19 cellular contexts compared by ENCODE assay signal in genomic region chr20:23231561-23232218, GRCh38.
DNase-seq lines count a peak whose midpoint lies in the region; ATAC-seq and TF ChIP-seq lines count a peak whose summit lies in the region.
"Had no signal": no experiment of that assay in that cellular context is flagged by ENCODE, and none has a peak within 500 bp of the region (broad histone marks: within the 10 kb centered on the region; RNA-seq: fewer than 3 reads in every experiment).

No MANE protein-coding gene starts in this region.

- WGBS in hepatocyte (ENCODE audit: low lambda C conversion rate, missing lambda C conversion rate), result 85% methylated on average over 5 of the region's 6 CpGs

- no peaks in the 10 kb centered on the region for H3K27me3 ChIP-seq in hepatocyte

- in situ Hi-C loops in astrocyte of the spinal cord (cut with HindIII; ENCODE audit: low sequenced_read_pairs), result no loop called here

- DNase-seq in AG20443 (ENCODE audit: low spot score) (peak; percentile 73), HS-5 (ENCODE audit: low read depth) (peak; percentile 38), astrocyte of the spinal cord (ENCODE audit: low read depth, low spot score) (peak; percentile 18), hepatocyte (ENCODE audit: low spot score) (no peak), sciatic nerve (ENCODE audit: low spot score) (no peak), T-cell (no peak)
- no peak for DNase-seq in stimulated activated naive CD4-positive, alpha-beta T cell (lab: John Stamatoyannopoulos, UW)
- no peak for DNase-seq in activated CD4-positive, alpha-beta memory T cell treated with anti-CD3 and anti-CD28 coated beads, Interleukin-2, amount 10 ng/mL, durations not matched to agents 7 days and 5 days
- DNase-seq: activated naive CD8-positive, alpha-beta T cell treated with anti-CD3 and anti-CD28 coated beads, Interleukin-2, amount 50 U/mL, for 24 hours; central memory CD4-positive, alpha-beta T cell; GF-D8; GOT3; immature natural killer cell; NCI-H1930; NCI-H524; nephron progenitor cell; WERI-Rb-1 had no signal

- CTCF ChIA-PET in T-cell (lab: Charles Lee), result no interaction called here
- CTCF ChIA-PET in activated CD4-positive, alpha-beta memory T cell treated with anti-CD3 and anti-CD28 coated beads, Interleukin-2, amount 10 ng/mL, durations not matched to agents 7 days and 5 days (lab: Charles Lee), result no interaction called here

- peaks cover 0 to 20% (median 11%) of the 10 kb centered on the region in 3 donors for H3K9me3 Mint-ChIP-seq in T-cell
- H3K9me3 Mint-ChIP-seq in activated CD4-positive, alpha-beta memory T cell treated with anti-CD3 and anti-CD28 coated beads, Interleukin-2, amount 10 ng/mL, durations not matched to agents 7 days and 5 days, result peaks cover 5% of the 10 kb centered on the region

- POLR2A ChIA-PET in T-cell (lab: Charles Lee), result no interaction called here
- POLR2A ChIA-PET in activated CD4-positive, alpha-beta memory T cell treated with anti-CD3 and anti-CD28 coated beads, Interleukin-2, amount 10 ng/mL, durations not matched to agents 7 days and 5 days (lab: Charles Lee), result no interaction called here

- TF ChIP-seq CTCF in astrocyte of the spinal cord (IDR thresholded peaks at IDR 0.05; ENCODE audit: low read depth, low read length) (no peak), hepatocyte (IDR thresholded peaks at IDR 0.05; ENCODE audit: poor library complexity) (no peak)

- no peak overlapping the region for H3K4me3 ChIP-seq in astrocyte of the spinal cord (ENCODE audit: low read depth, low read length)
- no peak overlapping the region for H3K4me3 ChIP-seq in hepatocyte

- H3K36me3 ChIP-seq in hepatocyte (replicated peaks; ENCODE audit: insufficient read depth, low read depth), result no peaks in the 10 kb centered on the region
- H3K36me3 ChIP-seq: WERI-Rb-1 had no signal

- peaks cover 22% of the 10 kb centered on the region for H3K4me1 ChIP-seq in hepatocyte (ENCODE audit: insufficient read depth)

- no peaks in the 10 kb centered on the region for H4K20me1 ChIP-seq in hepatocyte (ENCODE audit: insufficient read depth, poor library complexity, severe bottlenecking)

- intact Hi-C loops in sciatic nerve (cut with DNase I), result no loop called here

- no peaks in the 10 kb centered on the region for H3K9me3 ChIP-seq in hepatocyte (ENCODE audit: low read depth)

- peaks cover 0 to 5% of the 10 kb centered on the region in 2 donors for H3K27me3 Mint-ChIP-seq in T-cell
- H3K27me3 Mint-ChIP-seq in activated CD4-positive, alpha-beta memory T cell treated with anti-CD3 and anti-CD28 coated beads, Interleukin-2, amount 10 ng/mL, durations not matched to agents 7 days and 5 days, result no peaks in the 10 kb centered on the region

- ATAC-seq in sciatic nerve (no peak), T-cell (replicated peaks in 1 of 4) (no peak)
- ATAC-seq: activated naive CD8-positive, alpha-beta T cell treated with anti-CD3 and anti-CD28 coated beads, Interleukin-2, amount 50 U/mL, for 24 hours; activated T-helper 17 cell treated with anti-CD3 and anti-CD28 coated beads, Interleukin-2, amount 50 U/mL, for 72 hours; Panc1 had no signal

- H3K4me3 Mint-ChIP-seq in T-cell, result no peak overlapping the region
- no peak overlapping the region for H3K4me3 Mint-ChIP-seq in activated CD4-positive, alpha-beta memory T cell treated with anti-CD3 and anti-CD28 coated beads, Interleukin-2, amount 10 ng/mL, durations not matched to agents 7 days and 5 days
- H3K4me3 Mint-ChIP-seq: activated naive CD8-positive, alpha-beta T cell treated with anti-CD3 and anti-CD28 coated beads, Interleukin-2, amount 50 U/mL, for 24 hours; activated T-helper 17 cell treated with anti-CD3 and anti-CD28 coated beads, Interleukin-2, amount 50 U/mL, for 72 hours; immature natural killer cell; nephron progenitor cell had no signal

- H3K27ac ChIP-seq in hepatocyte, result peak overlapping the region; percentile 72
- H3K27ac ChIP-seq: WERI-Rb-1 had no signal

- no peaks in the 10 kb centered on the region for H3K79me2 ChIP-seq in hepatocyte

- H3K27ac Mint-ChIP-seq in T-cell, result no peak overlapping the region
- H3K27ac Mint-ChIP-seq in activated CD4-positive, alpha-beta memory T cell treated with anti-CD3 and anti-CD28 coated beads, Interleukin-2, amount 10 ng/mL, durations not matched to agents 7 days and 5 days, result no peak overlapping the region
- H3K27ac Mint-ChIP-seq: activated naive CD8-positive, alpha-beta T cell treated with anti-CD3 and anti-CD28 coated beads, Interleukin-2, amount 50 U/mL, for 24 hours; activated T-helper 17 cell treated with anti-CD3 and anti-CD28 coated beads, Interleukin-2, amount 50 U/mL, for 72 hours; immature natural killer cell; nephron progenitor cell had no signal

- no peaks in the 10 kb centered on the region for H3K36me3 Mint-ChIP-seq in T-cell
- no peaks in the 10 kb centered on the region for H3K36me3 Mint-ChIP-seq in activated CD4-positive, alpha-beta memory T cell treated with anti-CD3 and anti-CD28 coated beads, Interleukin-2, amount 10 ng/mL, durations not matched to agents 7 days and 5 days (ENCODE audit: low read depth)
- H3K36me3 Mint-ChIP-seq: immature natural killer cell had no signal

- H3K4me2 ChIP-seq in hepatocyte, result no peak overlapping the region

- H3K4me1 Mint-ChIP-seq in T-cell, result no peaks in the 10 kb centered on the region
- no peaks in the 10 kb centered on the region for H3K4me1 Mint-ChIP-seq in activated CD4-positive, alpha-beta memory T cell treated with anti-CD3 and anti-CD28 coated beads, Interleukin-2, amount 10 ng/mL, durations not matched to agents 7 days and 5 days
- H3K4me1 Mint-ChIP-seq: activated naive CD8-positive, alpha-beta T cell treated with anti-CD3 and anti-CD28 coated beads, Interleukin-2, amount 50 U/mL, for 24 hours; activated T-helper 17 cell treated with anti-CD3 and anti-CD28 coated beads, Interleukin-2, amount 50 U/mL, for 72 hours; immature natural killer cell; nephron progenitor cell had no signal

- no peaks in the 10 kb centered on the region for H3K9me2 ChIP-seq in hepatocyte (replicated peaks; ENCODE audit: insufficient read depth)

- H2AFZ ChIP-seq in hepatocyte, result no peak overlapping the region

Comparison
In these comparisons a context has a peak if more than half of its experiments do, and no peak if none do; other contexts are left out.
1. DNase-seq: peak in AG20443 (single experiment), HS-5 (single experiment) and astrocyte of the spinal cord (single experiment); none in hepatocyte (single experiment), sciatic nerve (single experiment), T-cell (0 of 34), stimulated activated naive CD4-positive, alpha-beta T cell (0 of 6) and activated CD4-positive, alpha-beta memory T cell treated with anti-CD3 and anti-CD28 coated beads, Interleukin-2, amount 10 ng/mL, durations not matched to agents 7 days and 5 days (single experiment).